In the genomic region with DNA sequence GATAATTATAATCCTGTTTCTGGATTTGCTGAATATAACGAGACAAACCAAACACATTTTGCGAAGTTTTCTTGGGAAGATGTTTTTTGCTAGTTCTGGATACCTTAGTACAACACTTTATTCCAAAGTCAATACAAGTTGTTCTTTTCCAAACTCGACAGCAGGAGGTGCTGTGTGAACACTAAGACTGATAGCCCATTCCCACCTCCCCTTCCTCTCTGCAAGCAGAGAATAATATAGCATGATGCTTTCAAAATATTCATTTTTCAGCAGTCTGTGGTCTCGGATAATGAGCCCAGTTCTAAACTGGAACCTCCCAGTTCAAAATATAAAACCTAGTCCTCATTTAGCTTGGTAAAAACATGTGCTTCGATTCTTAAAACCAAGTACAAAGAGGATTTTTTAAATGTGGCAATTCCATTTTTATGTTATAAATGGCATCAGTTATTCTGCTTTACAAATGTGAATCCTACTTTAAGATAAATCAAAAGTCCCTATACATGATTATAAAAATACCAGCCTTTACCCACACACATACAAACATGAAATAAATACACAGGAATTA, we compare ENCODE assay signal across 8 cellular contexts.
A peak's percentile ranks its signal among the peaks of the same experiment; 100 is the strongest.
DNase-seq lines count a peak whose midpoint lies in the region; ATAC-seq and TF ChIP-seq lines count a peak whose summit lies in the region.

No MANE protein-coding gene starts in this region.

- no peaks in the 10 kb centered on the region for H3K36me3 Mint-ChIP-seq in MCF 10A (ENCODE audit: insufficient read depth, unreplicated experiment)
- H3K36me3 Mint-ChIP-seq in effector memory CD8-positive, alpha-beta T cell (ENCODE audit: insufficient read depth): no peaks in the 10 kb centered on the region

- ATAC-seq in psoas muscle: peak in 1 of 4 donors; percentile 75
- no peak for ATAC-seq in effector memory CD8-positive, alpha-beta T cell (replicated peaks)
- no peak for ATAC-seq in HG03342 (IDR thresholded peaks at IDR 0.05; ENCODE audit: unreplicated experiment)

- intact Hi-C loops in MCF 10A (cut with micrococcal nuclease) (loop anchor here (1.0 to 5.0 kb wide), 3 partner anchors 402 to 766 kb away; no protein-coding TSS in a partner anchor), breast epithelium (cut with DNase I; ENCODE audit: low total_unique reads) (no loop called here), psoas muscle (cut with DNase I) (loop anchor here in 1 of 2 donors (10.0 kb wide), 1 partner anchor 134 kb away; no protein-coding TSS in a partner anchor)

- H3K36me3 ChIP-seq in breast epithelium (no peaks in the 10 kb centered on the region), psoas muscle (ENCODE audit: insufficient read depth in 1 of 2, low read depth in 1 of 2) (no peaks in the 10 kb centered on the region)

- H3K4me3 ChIP-seq in breast epithelium (no peak overlapping the region), LNCaP clone FGC (ENCODE audit: low read depth, low read length) (no peak overlapping the region), epithelial cell of proximal tubule (ENCODE audit: low read depth, low read length) (no peak overlapping the region), psoas muscle (no peak overlapping the region)

- H3K27ac ChIP-seq in breast epithelium (no peak overlapping the region), psoas muscle (no peak overlapping the region)

- H3K4me3 Mint-ChIP-seq in MCF 10A (ENCODE audit: unreplicated experiment): no peak overlapping the region
- H3K4me3 Mint-ChIP-seq in effector memory CD8-positive, alpha-beta T cell: no peak overlapping the region

- no TSS peak for BruUV-seq in MCF 10A (replicated peaks; lab: Mats Ljungman, UMichigan)

- CTCF ChIA-PET in MCF 10A (lab: Yijun Ruan, JAX): interaction anchor here (0.6 to 7.1 kb wide), 31 partner anchors 14 to 1575 kb away, joined by 3 to 63 read pairs (median 4); no protein-coding TSS in a partner anchor

- H3K9me3 ChIP-seq in breast epithelium (no peaks in the 10 kb centered on the region), psoas muscle (no peaks in the 10 kb centered on the region)

- DNase-seq in MCF 10A (ENCODE audit: unreplicated experiment) (peak; percentile 67), breast epithelium (ENCODE audit: low spot score in 2 of 2) (no peak), LNCaP clone FGC (ENCODE audit: low read depth) (peak; percentile 33), SHP77 (lab: John Stamatoyannopoulos, UW) (peak; percentile 48 to 60), epithelial cell of proximal tubule (ENCODE audit: low read depth) (no peak), psoas muscle (no peak)
- DNase-seq in effector memory CD8-positive, alpha-beta T cell: no peak

- H3K27me3 Mint-ChIP-seq in MCF 10A (ENCODE audit: insufficient read depth, unreplicated experiment): peaks cover 17% of the 10 kb centered on the region
- H3K27me3 Mint-ChIP-seq in effector memory CD8-positive, alpha-beta T cell: peaks cover 0 to 6% of the 10 kb centered on the region in 2 donors

- no peaks in the 10 kb centered on the region for H3K4me1 ChIP-seq in breast epithelium
- no peaks in the 10 kb centered on the region for H3K4me1 ChIP-seq in psoas muscle

- H3K27me3 ChIP-seq in breast epithelium: no peaks in the 10 kb centered on the region
- H3K27me3 ChIP-seq in psoas muscle (ENCODE audit: insufficient read depth in 3 of 3, low read length in 2 of 3): no peaks in the 10 kb centered on the region

- H3K4me1 Mint-ChIP-seq in MCF 10A (ENCODE audit: insufficient read depth, unreplicated experiment): peaks cover 4% of the 10 kb centered on the region
- no peaks in the 10 kb centered on the region for H3K4me1 Mint-ChIP-seq in effector memory CD8-positive, alpha-beta T cell (ENCODE audit: low read depth in 2 of 2)

- peak; percentile 71 for TF ChIP-seq CTCF in MCF 10A (IDR thresholded peaks at IDR 0.05; ENCODE audit: unreplicated experiment)
- peak in 1 of 3 donors; percentile 16 for TF ChIP-seq CTCF in breast epithelium (IDR thresholded peaks at IDR 0.05)
- peak; percentile 83 for TF ChIP-seq CTCF in LNCaP clone FGC (IDR thresholded peaks at IDR 0.05; ENCODE audit: control insufficient read depth, extremely low read depth, insufficient read depth)
- TF ChIP-seq CTCF in epithelial cell of proximal tubule (conservative IDR thresholded peaks at IDR 0.05; ENCODE audit: low read depth, low read length): peak; percentile 80
- TF ChIP-seq CTCF in psoas muscle (IDR thresholded peaks at IDR 0.05): peak; percentile 52

- H3K9me3 Mint-ChIP-seq in MCF 10A (ENCODE audit: unreplicated experiment): no peaks in the 10 kb centered on the region
- no peaks in the 10 kb centered on the region for H3K9me3 Mint-ChIP-seq in effector memory CD8-positive, alpha-beta T cell

- POLR2A ChIA-PET in MCF 10A (lab: Yijun Ruan, JAX): no interaction called here

- TF ChIP-seq POLR2A in breast epithelium (IDR thresholded peaks at IDR 0.05): no peak

- no peak overlapping the region for H3K27ac Mint-ChIP-seq in MCF 10A (ENCODE audit: low read depth, unreplicated experiment)
- H3K27ac Mint-ChIP-seq in effector memory CD8-positive, alpha-beta T cell: no peak overlapping the region

- 18 to 22% (median 20%) methylated on average over 5 of the region's 5 CpGs for WGBS in psoas muscle, 3 donors

Comparison
In these comparisons a context has a peak if more than half of its experiments do, and no peak if none do; other contexts are left out.
1. DNase-seq: peak in MCF 10A (single experiment), LNCaP clone FGC (single experiment) and SHP77 (2 of 2); none in breast epithelium (0 of 2), epithelial cell of proximal tubule (single experiment), psoas muscle (0 of 2) and effector memory CD8-positive, alpha-beta T cell (0 of 3).